Comparison of ENCODE assay signal across 12 cellular contexts in the genomic region with DNA sequence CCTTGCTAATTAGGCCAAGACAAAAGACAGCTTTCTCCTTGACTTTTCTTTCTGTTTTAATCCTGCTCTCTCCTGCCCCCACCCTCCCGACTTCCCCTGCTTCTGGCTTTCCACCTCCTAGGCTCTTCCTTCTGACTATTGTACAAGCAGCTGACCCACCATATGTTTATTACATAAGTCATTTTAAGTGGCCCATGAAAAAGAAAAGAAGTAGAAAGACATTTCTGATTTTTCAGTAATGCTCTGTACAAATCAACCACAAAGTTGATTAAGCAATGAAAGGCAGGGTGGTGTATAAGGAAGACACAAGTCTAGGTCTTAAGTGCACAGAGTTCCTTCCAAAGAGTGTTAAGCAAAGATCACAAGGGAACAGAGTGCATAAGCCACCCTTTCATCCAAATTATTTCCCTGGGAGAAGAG. TPM values are rescaled to one million over a fixed set of nuclear protein-coding genes. Genes with fewer than 3 reads are reported as not detected.
DNase-seq lines count a peak whose midpoint lies in the region; ATAC-seq and TF ChIP-seq lines count a peak whose summit lies in the region.
"Had no signal": no experiment of that assay in that cellular context is flagged by ENCODE, and none has a peak within 500 bp of the region (broad histone marks: within the 10 kb centered on the region; RNA-seq: fewer than 3 reads in every experiment).

No MANE protein-coding gene starts in this region.

- peak overlapping the region; percentile 34 for H3K27ac ChIP-seq in colonic mucosa
- no peak overlapping the region for H3K27ac ChIP-seq in suprapubic skin

- TF ChIP-seq POLR2A in suprapubic skin (IDR thresholded peaks at IDR 0.05), result no peak

- no peak overlapping the region for H3K9ac ChIP-seq in colonic mucosa (ENCODE audit: low read depth in 2 of 2, low read length in 2 of 2)

- H3K4me1 ChIP-seq in colonic mucosa (peaks cover 20% of the 10 kb centered on the region), suprapubic skin (peaks cover 13% of the 10 kb centered on the region)

- H3K4me3 ChIP-seq in colonic mucosa (no peak overlapping the region), suprapubic skin (no peak overlapping the region)

- no peaks in the 10 kb centered on the region for H3K27me3 ChIP-seq in colonic mucosa
- no peaks in the 10 kb centered on the region for H3K27me3 ChIP-seq in suprapubic skin

- TF ChIP-seq EP300 in suprapubic skin (IDR thresholded peaks at IDR 0.05), result no peak

- intact Hi-C loops in colonic mucosa (cut with DNase I), result no loop called here

- DNase-seq in SIG-M5 treated with dmso at 0.1 percent for 504 hours (lab: John Stamatoyannopoulos, UW; ENCODE audit: unreplicated experiment), result peak; percentile 90
- no peak for DNase-seq in SIG-M5 (lab: John Stamatoyannopoulos, UW)
- DNase-seq in NOMO-1 (lab: John Stamatoyannopoulos, UW; ENCODE audit: unreplicated experiment in 2 of 2), result peak; percentile 65 to 74
- no peak for DNase-seq in colonic mucosa
- peak; percentile 18 for DNase-seq in renal cortical epithelial cell (ENCODE audit: low read depth)
- no peak for DNase-seq in suprapubic skin (ENCODE audit: low spot score in 2 of 2)
- no peak for DNase-seq in GDM1 (lab: John Stamatoyannopoulos, UW)
- DNase-seq: activated CD8-positive, alpha-beta memory T cell treated with anti-CD3 and anti-CD28 coated beads, Interleukin-2, amount 50 U/mL, for 48 hours; caudate nucleus; NCI-H187 treated with DMSO at 0.1 percent for 48 hours; SHP77 had no signal

- ATAC-seq in GM19463 (IDR thresholded peaks at IDR 0.05; ENCODE audit: unreplicated experiment), result no peak

- 30% methylated on average over 1 of the region's 1 CpG for WGBS in suprapubic skin

- H3K36me3 ChIP-seq in colonic mucosa (no peaks in the 10 kb centered on the region), suprapubic skin (no peaks in the 10 kb centered on the region)

- TF ChIP-seq CTCF in colonic mucosa (IDR thresholded peaks at IDR 0.05) (no peak), suprapubic skin (IDR thresholded peaks at IDR 0.05) (no peak)

- H3K9me3 ChIP-seq in colonic mucosa (no peaks in the 10 kb centered on the region), suprapubic skin (no peaks in the 10 kb centered on the region)

RNA-seq across cellular contexts. Expression of a gene that starts 18.2 kb away (rescaled TPM):
- total RNA-seq in colonic mucosa, result 10 to 100 TPM in 1 of 2 donors, 1 to 10 TPM in 1; 3.3 to 12.0 TPM
- total RNA-seq in renal cortical epithelial cell, result not detected in 2 replicates
- 1 to 10 TPM in 3 of 4 donors, not detected in 1; 1.1 to 4.9 (median 2.1) TPM for total RNA-seq in suprapubic skin

RNA-seq across cellular contexts. Expression of a gene that starts 30.2 kb away (rescaled TPM):
- total RNA-seq in colonic mucosa (under 1 TPM; 0.12 to 0.45 TPM), renal cortical epithelial cell (0.35 and 1.2 TPM in 2 replicates), suprapubic skin (under 1 TPM in 2 of 4 donors, not detected in 2; 0.08 to 0.21 TPM)

RNA-seq across cellular contexts. Expression of a gene that starts 45.5 kb away (rescaled TPM):
- total RNA-seq in colonic mucosa (10 to 100 TPM; 10.9 to 27.8 TPM), renal cortical epithelial cell (15.8 and 41.8 TPM in 2 replicates), suprapubic skin (10 to 100 TPM; 23.9 to 87.2 (median 56.1) TPM)

RNA-seq across cellular contexts. Expression of a gene that starts 54.0 kb away (rescaled TPM):
- total RNA-seq in colonic mucosa (1 to 10 TPM in 1 of 2 donors, under 1 TPM in 1; 0.59 to 1.5 TPM), renal cortical epithelial cell (0.15 and 0.35 TPM in 2 replicates), suprapubic skin (1 to 10 TPM; 1.5 to 1.8 (median 1.5) TPM)

RNA-seq across cellular contexts. Expression of a gene that starts 57.5 kb away (rescaled TPM):
- total RNA-seq in colonic mucosa (100 to 1,000 TPM in 1 of 2 donors, 10 to 100 TPM in 1; 58.8 to 114 TPM), renal cortical epithelial cell (28.6 and 53.3 TPM in 2 replicates), suprapubic skin (100 to 1,000 TPM in 1 of 4 donors, 10 to 100 TPM in 3; 54.5 to 111 (median 56.7) TPM)

Comparison
In these comparisons a context has a peak if more than half of its experiments do, and no peak if none do; other contexts are left out.
1. DNase-seq: peak in SIG-M5 treated with dmso at 0.1 percent for 504 hours (single experiment), NOMO-1 (2 of 2) and renal cortical epithelial cell (single experiment); none in SIG-M5 (single experiment), colonic mucosa (single experiment), suprapubic skin (0 of 2) and GDM1 (single experiment).